24 cellular contexts compared by ENCODE assay signal in the genomic region with DNA sequence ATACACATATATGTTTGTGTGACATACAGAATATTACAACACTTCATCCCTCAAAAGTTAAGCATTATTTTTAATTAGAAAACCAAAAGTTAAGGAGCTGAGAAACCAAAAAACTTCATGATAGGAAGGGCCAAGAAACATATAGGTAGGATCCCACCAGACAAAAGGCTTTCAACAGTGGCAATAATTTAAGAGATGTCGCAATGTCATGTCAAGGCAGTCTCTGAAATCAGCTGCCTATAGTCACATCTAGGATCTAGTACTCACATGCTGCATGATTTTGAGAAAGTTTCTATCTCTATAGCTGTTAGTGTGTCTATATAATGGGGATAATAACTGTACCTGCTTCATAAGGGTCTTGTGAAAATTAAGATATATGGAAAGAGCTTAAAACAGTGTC.
"Had no signal": no experiment of that assay in that cellular context is flagged by ENCODE, and none has a peak within 500 bp of the region (broad histone marks: within the 10 kb centered on the region; RNA-seq: fewer than 3 reads in every experiment).

No MANE protein-coding gene starts in this region.

- H3K4me3 Mint-ChIP-seq: activated CD4-positive, alpha-beta memory T cell treated with anti-CD3 and anti-CD28 coated beads, Interleukin-2, amount 10 ng/mL, durations not matched to agents 7 days and 5 days; activated CD4-positive, alpha-beta T cell treated with anti-CD3 and anti-CD28 coated beads, Interleukin-2, amount 10 ng/mL, durations not matched to agents 24 days and 14 days; activated naive CD4-positive, alpha-beta T cell treated with anti-CD3 and anti-CD28 coated beads, Interleukin-2, amount 10 ng/mL, durations not matched to agents 7 days and 5 days; activated T-cell treated with anti-CD3 and anti-CD28 coated beads, Interleukin-2, amount 50 U/mL, for 72 hours; dendritic cell treated with granulocyte-macrophage colony-stimulating factor and Interleukin-4, amounts not matched to agents 40 ng/mL and 50 ng/mL, for 4 days; immature natural killer cell; nephron progenitor cell; stimulated activated naive CD8-positive, alpha-beta T cell treated with anti-CD3 and anti-CD28 coated beads, Interleukin-15, Interleukin-2, amounts not matched to agents 100 ng/mL and 50 ng/mL, for 24 hours had no signal

- H3K4me3 ChIP-seq: body of pancreas, lower lobe of right lung, mucosa of descending colon, tibial artery had no signal

- H3K27ac Mint-ChIP-seq: activated CD4-positive, alpha-beta memory T cell treated with anti-CD3 and anti-CD28 coated beads, Interleukin-2, amount 10 ng/mL, durations not matched to agents 7 days and 5 days; activated CD4-positive, alpha-beta T cell treated with anti-CD3 and anti-CD28 coated beads, Interleukin-2, amount 10 ng/mL, durations not matched to agents 24 days and 14 days; activated naive CD4-positive, alpha-beta T cell treated with anti-CD3 and anti-CD28 coated beads, Interleukin-2, amount 10 ng/mL, durations not matched to agents 7 days and 5 days; activated T-cell treated with anti-CD3 and anti-CD28 coated beads, Interleukin-2, amount 50 U/mL, for 72 hours; dendritic cell treated with granulocyte-macrophage colony-stimulating factor and Interleukin-4, amounts not matched to agents 40 ng/mL and 50 ng/mL, for 4 days; immature natural killer cell; nephron progenitor cell; stimulated activated naive CD8-positive, alpha-beta T cell treated with anti-CD3 and anti-CD28 coated beads, Interleukin-15, Interleukin-2, amounts not matched to agents 100 ng/mL and 50 ng/mL, for 24 hours had no signal

- H3K27ac ChIP-seq: body of pancreas, lower lobe of right lung, parathyroid adenoma, tibial artery had no signal

- H3K27me3 ChIP-seq: body of pancreas, tibial artery had no signal

- H3K4me1 ChIP-seq: parathyroid adenoma had no signal

- ATAC-seq: activated T-cell treated with anti-CD3 and anti-CD28 coated beads, Interleukin-2, amount 50 U/mL, for 72 hours; body of pancreas; left lobe of liver; lower lobe of right lung; mucosa of descending colon; right cardiac atrium had no signal

- H2AFZ ChIP-seq: parathyroid adenoma had no signal

- H3K27me3 Mint-ChIP-seq: activated CD4-positive, alpha-beta memory T cell treated with anti-CD3 and anti-CD28 coated beads, Interleukin-2, amount 10 ng/mL, durations not matched to agents 7 days and 5 days; activated naive CD4-positive, alpha-beta T cell treated with anti-CD3 and anti-CD28 coated beads, Interleukin-2, amount 10 ng/mL, durations not matched to agents 7 days and 5 days; dendritic cell treated with granulocyte-macrophage colony-stimulating factor and Interleukin-4, amounts not matched to agents 40 ng/mL and 50 ng/mL, for 4 days; stimulated activated naive CD8-positive, alpha-beta T cell treated with anti-CD3 and anti-CD28 coated beads, Interleukin-15, Interleukin-2, amounts not matched to agents 100 ng/mL and 50 ng/mL, for 24 hours had no signal

- H3K4me1 Mint-ChIP-seq: activated CD4-positive, alpha-beta T cell treated with anti-CD3 and anti-CD28 coated beads, Interleukin-2, amount 10 ng/mL, durations not matched to agents 24 days and 14 days; activated naive CD4-positive, alpha-beta T cell treated with anti-CD3 and anti-CD28 coated beads, Interleukin-2, amount 10 ng/mL, durations not matched to agents 7 days and 5 days; immature natural killer cell; nephron progenitor cell had no signal

- DNase-seq: activated CD4-positive, alpha-beta memory T cell treated with anti-CD3 and anti-CD28 coated beads, Interleukin-2, amount 10 ng/mL, durations not matched to agents 7 days and 5 days; activated CD4-positive, alpha-beta T cell treated with anti-CD3 and anti-CD28 coated beads, Interleukin-2, amount 10 ng/mL, durations not matched to agents 24 days and 14 days; activated effector memory CD4-positive, alpha-beta T cell treated with Interleukin-2 at 50 U/mL for 16 hours; activated naive CD4-positive, alpha-beta T cell treated with anti-CD3 and anti-CD28 coated beads, Interleukin-2, amount 10 ng/mL, durations not matched to agents 7 days and 5 days; activated T-cell treated with anti-CD3 and anti-CD28 coated beads, Interleukin-2, amount 50 U/mL, for 72 hours; anterior cingulate cortex; body of pancreas; effector CD8-positive, alpha-beta T cell; erythroblast; foreskin melanocyte; immature natural killer cell; lower lobe of right lung; mesendoderm; mucosa of descending colon; nephron progenitor cell; right cardiac atrium; stimulated activated CD4-positive, alpha-beta T cell treated with anti-CD3 and anti-CD28 coated beads, Interleukin-12 subunit alpha, Interleukin-12 subunit beta, amount 100 ng/mL, for 4 hours; stimulated activated CD4-positive, alpha-beta T cell treated with anti-CD3 and anti-CD28 coated beads, Interleukin-4, amount 100 ng/mL, for 4 hours; T1000; tibial artery had no signal

- H3K9me3 Mint-ChIP-seq: activated CD4-positive, alpha-beta memory T cell treated with anti-CD3 and anti-CD28 coated beads, Interleukin-2, amount 10 ng/mL, durations not matched to agents 7 days and 5 days; activated CD4-positive, alpha-beta T cell treated with anti-CD3 and anti-CD28 coated beads, Interleukin-2, amount 10 ng/mL, durations not matched to agents 24 days and 14 days; activated naive CD4-positive, alpha-beta T cell treated with anti-CD3 and anti-CD28 coated beads, Interleukin-2, amount 10 ng/mL, durations not matched to agents 7 days and 5 days; activated T-cell treated with anti-CD3 and anti-CD28 coated beads, Interleukin-2, amount 50 U/mL, for 72 hours; dendritic cell treated with granulocyte-macrophage colony-stimulating factor and Interleukin-4, amounts not matched to agents 40 ng/mL and 50 ng/mL, for 4 days; nephron progenitor cell; stimulated activated naive CD8-positive, alpha-beta T cell treated with anti-CD3 and anti-CD28 coated beads, Interleukin-15, Interleukin-2, amounts not matched to agents 100 ng/mL and 50 ng/mL, for 24 hours had no signal

- H3K9ac ChIP-seq: parathyroid adenoma had no signal

- H3K36me3 ChIP-seq: lower lobe of right lung, tibial artery had no signal

- H3K9me3 ChIP-seq: body of pancreas, lower lobe of right lung, mucosa of descending colon, tibial artery had no signal

- H3K79me2 ChIP-seq: parathyroid adenoma had no signal
